26 cellular contexts compared by ENCODE assay signal in genomic region chr4:81445196-81445595, GRCh38. TPM values are rescaled to one million over a fixed set of nuclear protein-coding genes. Genes with fewer than 3 reads are reported as not detected.
"Had no signal": no experiment of that assay in that cellular context is flagged by ENCODE, and none has a peak within 500 bp of the region (broad histone marks: within the 10 kb centered on the region; RNA-seq: fewer than 3 reads in every experiment).

No MANE protein-coding gene starts in this region.

- H3K27ac ChIP-seq: colonic mucosa, epithelial cell of prostate, gastrocnemius medialis, ovary, right atrium auricular region, thoracic aorta, tibial nerve, upper lobe of left lung had no signal

- H3K4me3 Mint-ChIP-seq: dendritic cell treated with granulocyte-macrophage colony-stimulating factor and Interleukin-4, amounts not matched to agents 40 ng/mL and 50 ng/mL, for 4 days; endodermal cell; naive thymus-derived CD8-positive, alpha-beta T cell; nephron progenitor cell; stimulated activated naive B cell treated with anti-CD40 and anti-IgM and Interleukin-4, amounts not matched to agents 10 μg/mL and 1 μg/mL and 100 μg/mL, for 72 hours; stimulated activated naive CD8-positive, alpha-beta T cell treated with anti-CD3 and anti-CD28 coated beads, Interleukin-15, Interleukin-2, amounts not matched to agents 100 ng/mL and 50 ng/mL, for 24 hours had no signal

- H3K4me1 Mint-ChIP-seq: endodermal cell; naive thymus-derived CD8-positive, alpha-beta T cell; nephron progenitor cell; stimulated activated naive B cell treated with anti-CD40 and anti-IgM and Interleukin-4, amounts not matched to agents 10 μg/mL and 1 μg/mL and 100 μg/mL, for 72 hours had no signal

- H3K9me3 Mint-ChIP-seq: dendritic cell treated with granulocyte-macrophage colony-stimulating factor and Interleukin-4, amounts not matched to agents 40 ng/mL and 50 ng/mL, for 4 days; endodermal cell; naive thymus-derived CD8-positive, alpha-beta T cell; nephron progenitor cell; stimulated activated naive B cell treated with anti-CD40 and anti-IgM and Interleukin-4, amounts not matched to agents 10 μg/mL and 1 μg/mL and 100 μg/mL, for 72 hours; stimulated activated naive CD8-positive, alpha-beta T cell treated with anti-CD3 and anti-CD28 coated beads, Interleukin-15, Interleukin-2, amounts not matched to agents 100 ng/mL and 50 ng/mL, for 24 hours had no signal

- H3K27ac Mint-ChIP-seq: dendritic cell treated with granulocyte-macrophage colony-stimulating factor and Interleukin-4, amounts not matched to agents 40 ng/mL and 50 ng/mL, for 4 days; endodermal cell; nephron progenitor cell; stimulated activated naive B cell treated with anti-CD40 and anti-IgM and Interleukin-4, amounts not matched to agents 10 μg/mL and 1 μg/mL and 100 μg/mL, for 72 hours; stimulated activated naive CD8-positive, alpha-beta T cell treated with anti-CD3 and anti-CD28 coated beads, Interleukin-15, Interleukin-2, amounts not matched to agents 100 ng/mL and 50 ng/mL, for 24 hours had no signal

- DNase-seq: colonic mucosa; effector CD8-positive, alpha-beta T cell; endodermal cell; foreskin fibroblast; gastrocnemius medialis; head of caudate nucleus; mesendoderm; naive thymus-derived CD8-positive, alpha-beta T cell; nephron progenitor cell; nucleus accumbens; ovary; stimulated activated CD4-positive, alpha-beta T cell treated with anti-CD3 and anti-CD28 coated beads, Interleukin-15, amount 100 ng/mL, for 24 hours; stimulated activated CD4-positive, alpha-beta T cell treated with anti-CD3 and anti-CD28 coated beads, Interleukin-2, amount 100 ng/mL, for 48 hours; stimulated activated naive B cell treated with anti-CD40 and anti-IgM and Interleukin-4, amounts not matched to agents 10 μg/mL and 1 μg/mL and 100 μg/mL, for 72 hours; upper lobe of left lung had no signal

- H3K27me3 ChIP-seq: colonic mucosa, gastrocnemius medialis, ovary, right atrium auricular region, tibial nerve, upper lobe of left lung had no signal

- H3K4me3 ChIP-seq: colonic mucosa, gastrocnemius medialis, ovary, right atrium auricular region, thoracic aorta, tibial nerve, upper lobe of left lung had no signal

- H3K4me1 ChIP-seq: colonic mucosa, gastrocnemius medialis, right atrium auricular region had no signal

- ATAC-seq: esophagus mucosa; gastrocnemius medialis; left lobe of liver; naive thymus-derived CD8-positive, alpha-beta T cell; sciatic nerve; stimulated activated naive B cell treated with anti-CD40 and anti-IgM and Interleukin-4, amounts not matched to agents 10 μg/mL and 1 μg/mL and 100 μg/mL, for 72 hours had no signal

- H3K9me3 ChIP-seq: colonic mucosa, gastrocnemius medialis, ovary, right atrium auricular region, thoracic aorta, tibial nerve, upper lobe of left lung had no signal

- H3K27me3 Mint-ChIP-seq: dendritic cell treated with granulocyte-macrophage colony-stimulating factor and Interleukin-4, amounts not matched to agents 40 ng/mL and 50 ng/mL, for 4 days; naive thymus-derived CD8-positive, alpha-beta T cell; stimulated activated naive B cell treated with anti-CD40 and anti-IgM and Interleukin-4, amounts not matched to agents 10 μg/mL and 1 μg/mL and 100 μg/mL, for 72 hours; stimulated activated naive CD8-positive, alpha-beta T cell treated with anti-CD3 and anti-CD28 coated beads, Interleukin-15, Interleukin-2, amounts not matched to agents 100 ng/mL and 50 ng/mL, for 24 hours had no signal

- H3K36me3 ChIP-seq: ovary had no signal

RNA-seq across cellular contexts. Expression of gene RASGEF1B, which starts 26.5 kb away (rescaled TPM):
- total RNA-seq: lung microvascular endothelial cell, myocyte had no signal
